ENCODE assay signal across 10 cellular contexts in the genomic region with DNA sequence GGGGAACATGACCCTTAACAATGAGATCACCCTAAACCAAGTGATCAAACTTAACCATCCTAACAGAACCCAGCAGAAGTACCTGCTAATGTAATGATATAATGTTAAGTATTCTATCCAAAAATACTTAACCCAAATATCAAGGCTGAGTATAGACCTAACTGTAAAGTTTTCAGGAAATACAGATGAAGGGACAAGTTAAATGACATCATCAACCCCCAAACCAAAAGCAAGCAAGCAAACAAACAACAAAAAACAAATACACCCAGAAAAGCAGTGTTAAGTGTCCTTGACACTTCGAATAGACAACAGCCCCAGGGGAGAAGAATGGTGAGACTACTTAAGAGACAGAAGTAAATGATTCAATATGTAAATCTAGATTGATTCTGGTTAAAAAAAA. TPM values are rescaled to one million over a fixed set of nuclear protein-coding genes. Genes with fewer than 3 reads are reported as not detected.
A peak's percentile ranks its signal among the peaks of the same experiment; 100 is the strongest.
DNase-seq lines count a peak whose midpoint lies in the region; ATAC-seq and TF ChIP-seq lines count a peak whose summit lies in the region.
"Had no signal": no experiment of that assay in that cellular context is flagged by ENCODE, and none has a peak within 500 bp of the region (broad histone marks: within the 10 kb centered on the region; RNA-seq: fewer than 3 reads in every experiment).

No MANE protein-coding gene starts in this region.

- ATAC-seq in HG02610 (IDR thresholded peaks at IDR 0.05; ENCODE audit: unreplicated experiment): no peak
- ATAC-seq in GM18873 (IDR thresholded peaks at IDR 0.05; ENCODE audit: low FRiP score, unreplicated experiment): no peak

- H3K36me3 ChIP-seq in PC-9 (ENCODE audit: low read depth) (peaks cover 27% of the 10 kb centered on the region), skeletal muscle satellite cell (ENCODE audit: insufficient read depth, low read length) (peaks cover 3% of the 10 kb centered on the region)

- peak overlapping the region; percentile 16 for H3K27ac Mint-ChIP-seq in activated naive CD4-positive, alpha-beta T cell treated with anti-CD3 and anti-CD28 coated beads for 36 hours

- H3K27me3 Mint-ChIP-seq in activated naive CD4-positive, alpha-beta T cell treated with anti-CD3 and anti-CD28 coated beads for 36 hours (ENCODE audit: low read depth): no peaks in the 10 kb centered on the region

- H3K27me3 ChIP-seq in PC-9 (ENCODE audit: insufficient read depth, low read depth) (no peaks in the 10 kb centered on the region), skeletal muscle satellite cell (ENCODE audit: control insufficient read depth, insufficient read depth, low read length) (no peaks in the 10 kb centered on the region)

- H3K27ac ChIP-seq in PC-9: 0 out of 2 replicates have a peak overlapping the region, but pooled peaks have one; percentile 0

- peaks cover 20% of the 10 kb centered on the region; the same call in 1 of the 2 replicates for H3F3A ChIP-seq in PC-9 (ENCODE audit: insufficient read depth, low read depth)

- peaks cover 77% of the 10 kb centered on the region for H3K79me2 ChIP-seq in PC-9 (ENCODE audit: low read depth)

- peaks cover 34% of the 10 kb centered on the region for H3K36me3 Mint-ChIP-seq in activated naive CD4-positive, alpha-beta T cell treated with anti-CD3 and anti-CD28 coated beads for 36 hours (ENCODE audit: low read depth)

- H3K4me1 Mint-ChIP-seq in activated naive CD4-positive, alpha-beta T cell treated with anti-CD3 and anti-CD28 coated beads for 36 hours (ENCODE audit: low read depth): peaks cover 59% of the 10 kb centered on the region

- H3K9me3 ChIP-seq in PC-9 (ENCODE audit: insufficient read depth, low read depth): no peaks in the 10 kb centered on the region
- H3K9me3 ChIP-seq in skeletal muscle satellite cell (replicated peaks; ENCODE audit: low read length): no peaks in the 10 kb centered on the region

- H3K9ac ChIP-seq in skeletal muscle satellite cell (ENCODE audit: low read depth, low read length): no peak overlapping the region

- intact Hi-C loops in activated naive CD4-positive, alpha-beta T cell treated with anti-CD3 and anti-CD28 coated beads for 36 hours (cut with micrococcal nuclease): no loop called here
- intact Hi-C loops in PC-9 (cut with micrococcal nuclease; ENCODE audit: unreplicated experiment): no loop called here

- no peak overlapping the region for H2AFZ ChIP-seq in PC-9

- H3K9me2 ChIP-seq in PC-9 (ENCODE audit: insufficient read depth): no peaks in the 10 kb centered on the region

- CTCF ChIA-PET in activated naive CD4-positive, alpha-beta T cell treated with anti-CD3 and anti-CD28 coated beads for 36 hours (lab: Charles Lee): no interaction called here
- CTCF ChIA-PET in PC-9 (lab: Charles Lee): no interaction called here

- DNase-seq in activated naive CD4-positive, alpha-beta T cell treated with anti-CD3 and anti-CD28 coated beads for 36 hours: no peak
- no peak for DNase-seq in activated naive CD4-positive, alpha-beta T cell (lab: John Stamatoyannopoulos, UW)
- DNase-seq in PC-9 (no peak), epithelial cell of esophagus (ENCODE audit: low read depth) (no peak), NCI-H510A treated with DMSO at 0.1 percent for 48 hours (lab: John Stamatoyannopoulos, UW) (no peak)
- DNase-seq: aorta, midbrain had no signal

- POLR2A ChIA-PET in PC-9 (lab: Charles Lee; ENCODE audit: unreplicated experiment): no interaction called here

- H3K4me3 Mint-ChIP-seq in activated naive CD4-positive, alpha-beta T cell treated with anti-CD3 and anti-CD28 coated beads for 36 hours: peak overlapping the region; percentile 100

- H3K4me1 ChIP-seq in PC-9 (replicated peaks; ENCODE audit: insufficient read depth): peaks cover 40% of the 10 kb centered on the region
- peaks cover 26% of the 10 kb centered on the region for H3K4me1 ChIP-seq in skeletal muscle satellite cell (ENCODE audit: control insufficient read depth, insufficient read depth, low read length)

- H3K9me3 Mint-ChIP-seq in activated naive CD4-positive, alpha-beta T cell treated with anti-CD3 and anti-CD28 coated beads for 36 hours: no peaks in the 10 kb centered on the region

- H3K4me3 ChIP-seq in PC-9 (peak overlapping the region; percentile 6; the same call in 1 of the 2 replicates), epithelial cell of esophagus (ENCODE audit: low read length) (peak overlapping the region; percentile 15), skeletal muscle satellite cell (ENCODE audit: low read length) (peak overlapping the region; percentile 89)

- H3K4me2 ChIP-seq in PC-9: peak overlapping the region; percentile 87
- H3K4me2 ChIP-seq in skeletal muscle satellite cell (ENCODE audit: low read length): peak overlapping the region; percentile 45

- BruUV-seq in PC-9 (replicated peaks; lab: Mats Ljungman, UMichigan): no TSS peak

- H4K20me1 ChIP-seq in PC-9 (ENCODE audit: insufficient read depth): peaks cover 53% of the 10 kb centered on the region

- TF ChIP-seq CTCF in PC-9 (conservative IDR thresholded peaks at IDR 0.05) (no peak), epithelial cell of esophagus (IDR thresholded peaks at IDR 0.05; ENCODE audit: insufficient read depth, low read depth, low read length, missing control alignments) (no peak)

RNA-seq across cellular contexts. Expression of a gene that starts 2.7 kb away (rescaled TPM):
- 10 to 100 TPM; 26.5 to 27.3 TPM for total RNA-seq in activated naive CD4-positive, alpha-beta T cell treated with anti-CD3 and anti-CD28 coated beads for 36 hours
- total RNA-seq in PC-9 (2021): 45.6 and 46.5 TPM in 2 replicates
- 25.1 and 32.2 TPM in 2 replicates for total RNA-seq in skeletal muscle satellite cell (2012; rRNA removed)

Comparison
In these comparisons a context has a peak if more than half of its experiments do, and no peak if none do; other contexts are left out.
1. H3K4me3 ChIP-seq: peak in every context shown above with its lines; median percentile 89 in skeletal muscle satellite cell; 15 in epithelial cell of esophagus; 6 in PC-9.